8 cellular contexts compared by ENCODE assay signal in genomic region chr2:200862532-200863000, GRCh38. TPM values are rescaled to one million over a fixed set of nuclear protein-coding genes. Genes with fewer than 3 reads are reported as not detected.
A peak's percentile ranks its signal among the peaks of the same experiment; 100 is the strongest.
DNase-seq lines count a peak whose midpoint lies in the region; ATAC-seq, FAIRE-seq and TF ChIP-seq lines count a peak whose summit lies in the region.

No MANE protein-coding gene starts in this region.

- peaks cover 65% of the 10 kb centered on the region for H3K36me3 ChIP-seq in RWPE2 (ENCODE audit: low read depth)
- peaks cover 11 to 21% of the 10 kb centered on the region in 2 donors for H3K36me3 ChIP-seq in small intestine (ENCODE audit: control insufficient read depth in 2 of 2, insufficient read depth in 2 of 2, low read length in 2 of 2)

- 0 to 1% (median 0%) methylated on average over 13 of the region's 13 CpGs for WGBS in small intestine, 3 donors

- H3K9me3 Mint-ChIP-seq in activated naive CD4-positive, alpha-beta T cell treated with anti-CD3 and anti-CD28 coated beads, Interleukin-2, amount 50 U/mL, for 72 hours = no peaks in the 10 kb centered on the region

- H3K27ac ChIP-seq in 22Rv1 = peak overlapping the region; percentile 96
- H3K27ac ChIP-seq in RWPE2 (ENCODE audit: poor library complexity, severe bottlenecking) = peak overlapping the region; percentile 78
- peak overlapping the region; percentile 98 to 100 for H3K27ac ChIP-seq in small intestine (ENCODE audit: low read depth in 1 of 2, low read length in 1 of 2)

- ATAC-seq in RWPE2 (ENCODE audit: low read depth) (peak; percentile 11; the same call in 1 of the 3 replicates), HG03469 (IDR thresholded peaks at IDR 0.05; ENCODE audit: unreplicated experiment) (no peak), GM19328 (IDR thresholded peaks at IDR 0.05; ENCODE audit: unreplicated experiment) (no peak)
- ATAC-seq in activated naive CD4-positive, alpha-beta T cell treated with anti-CD3 and anti-CD28 coated beads, Interleukin-2, amount 50 U/mL, for 72 hours = peak; percentile 68 to 70

- H3K4me3 ChIP-seq in RWPE2 (ENCODE audit: severe bottlenecking) (peak overlapping the region; percentile 98), iPS-11a (ENCODE audit: low read depth, low read length) (peak overlapping the region; percentile 100), small intestine (ENCODE audit: low read depth in 1 of 2, low read length in 2 of 2) (peak overlapping the region; percentile 93 to 99)

- FAIRE-seq in small intestine (lab: Jason Lieb, UNC) = no peak

- TF ChIP-seq POLR2A in GM15510 (IDR thresholded peaks at IDR 0.05; ENCODE audit: borderline replicate concordance, extremely low read depth, insufficient read length) = peak; percentile 27

- peak overlapping the region; percentile 100 for H3K27ac Mint-ChIP-seq in activated naive CD4-positive, alpha-beta T cell treated with anti-CD3 and anti-CD28 coated beads, Interleukin-2, amount 50 U/mL, for 72 hours

- H3K4me1 ChIP-seq in RWPE2 (ENCODE audit: insufficient read depth, poor library complexity, severe bottlenecking) = peaks cover 13% of the 10 kb centered on the region
- peaks cover 0 to 3% of the 10 kb centered on the region in 2 donors for H3K4me1 ChIP-seq in small intestine (ENCODE audit: control insufficient read depth in 2 of 2, insufficient read depth in 1 of 2, low read depth in 1 of 2, low read length in 1 of 2)

- H3K27me3 ChIP-seq in RWPE2 (ENCODE audit: insufficient read depth, poor library complexity, severe bottlenecking) (no peaks in the 10 kb centered on the region), small intestine (ENCODE audit: control insufficient read depth in 2 of 2, insufficient read depth in 2 of 2, low read length in 2 of 2) (no peaks in the 10 kb centered on the region)

- DNase-seq in RWPE2 (ENCODE audit: low spot score) (no peak), small intestine (peak; percentile 58)
- peak; percentile 66 to 70 for DNase-seq in activated naive CD4-positive, alpha-beta T cell treated with anti-CD3 and anti-CD28 coated beads, Interleukin-2, amount 50 U/mL, for 72 hours (ENCODE audit: low spot score in 2 of 2)

- H3K9me3 ChIP-seq in RWPE2 (ENCODE audit: severe bottlenecking) (no peaks in the 10 kb centered on the region), small intestine (ENCODE audit: control insufficient read depth, low read depth) (no peaks in the 10 kb centered on the region)

- H3K36me3 Mint-ChIP-seq in activated naive CD4-positive, alpha-beta T cell treated with anti-CD3 and anti-CD28 coated beads, Interleukin-2, amount 50 U/mL, for 72 hours = peaks cover 58 to 69% of the 10 kb centered on the region in 2 donors

- TF ChIP-seq CTCF in 22Rv1 (IDR thresholded peaks at IDR 0.05) = no peak
- no peak for TF ChIP-seq CTCF in RWPE2 (IDR thresholded peaks at IDR 0.05; ENCODE audit: poor library complexity, severe bottlenecking)

RNA-seq across cellular contexts. Expression of gene CLK1, which starts 1.9 kb away (rescaled TPM):
- 100 to 1,000 TPM; 138 to 261 TPM for total RNA-seq in activated naive CD4-positive, alpha-beta T cell treated with anti-CD3 and anti-CD28 coated beads, Interleukin-2, amount 50 U/mL, for 72 hours
- polyA plus RNA-seq in small intestine = 100 to 1,000 TPM in 2 of 3 donors, 10 to 100 TPM in 1; 76.0 to 281 (median 169) TPM

RNA-seq across cellular contexts. Expression of gene PPIL3, which starts 26.3 kb away (rescaled TPM):
- 10 to 100 TPM; 62.8 to 86.4 TPM for total RNA-seq in activated naive CD4-positive, alpha-beta T cell treated with anti-CD3 and anti-CD28 coated beads, Interleukin-2, amount 50 U/mL, for 72 hours
- polyA plus RNA-seq in small intestine = 10 to 100 TPM; 14.1 to 17.9 (median 14.6) TPM

RNA-seq across cellular contexts. Expression of gene NIF3L1, which starts 26.6 kb away (rescaled TPM):
- 10 to 100 TPM; 17.2 to 36.7 TPM for total RNA-seq in activated naive CD4-positive, alpha-beta T cell treated with anti-CD3 and anti-CD28 coated beads, Interleukin-2, amount 50 U/mL, for 72 hours
- polyA plus RNA-seq in small intestine = 10 to 100 TPM; 17.6 to 33.2 (median 32.0) TPM

RNA-seq across cellular contexts. Expression of gene BZW1, which starts 50.9 kb away (rescaled TPM):
- 100 to 1,000 TPM; 492 to 527 TPM for total RNA-seq in activated naive CD4-positive, alpha-beta T cell treated with anti-CD3 and anti-CD28 coated beads, Interleukin-2, amount 50 U/mL, for 72 hours
- 10 to 100 TPM; 50.8 to 77.3 (median 70.4) TPM for polyA plus RNA-seq in small intestine

Comparison
In these comparisons a context has a peak if more than half of its experiments do, and no peak if none do; other contexts are left out.
1. ATAC-seq: peak in RWPE2 (single experiment) and activated naive CD4-positive, alpha-beta T cell treated with anti-CD3 and anti-CD28 coated beads, Interleukin-2, amount 50 U/mL, for 72 hours (2 of 2); none in HG03469 (single experiment) and GM19328 (single experiment).
2. Peak in every context shown above with its lines, with median percentiles within 50 percentile points of each other: H3K27ac ChIP-seq and H3K4me3 ChIP-seq.